In the genomic region with DNA sequence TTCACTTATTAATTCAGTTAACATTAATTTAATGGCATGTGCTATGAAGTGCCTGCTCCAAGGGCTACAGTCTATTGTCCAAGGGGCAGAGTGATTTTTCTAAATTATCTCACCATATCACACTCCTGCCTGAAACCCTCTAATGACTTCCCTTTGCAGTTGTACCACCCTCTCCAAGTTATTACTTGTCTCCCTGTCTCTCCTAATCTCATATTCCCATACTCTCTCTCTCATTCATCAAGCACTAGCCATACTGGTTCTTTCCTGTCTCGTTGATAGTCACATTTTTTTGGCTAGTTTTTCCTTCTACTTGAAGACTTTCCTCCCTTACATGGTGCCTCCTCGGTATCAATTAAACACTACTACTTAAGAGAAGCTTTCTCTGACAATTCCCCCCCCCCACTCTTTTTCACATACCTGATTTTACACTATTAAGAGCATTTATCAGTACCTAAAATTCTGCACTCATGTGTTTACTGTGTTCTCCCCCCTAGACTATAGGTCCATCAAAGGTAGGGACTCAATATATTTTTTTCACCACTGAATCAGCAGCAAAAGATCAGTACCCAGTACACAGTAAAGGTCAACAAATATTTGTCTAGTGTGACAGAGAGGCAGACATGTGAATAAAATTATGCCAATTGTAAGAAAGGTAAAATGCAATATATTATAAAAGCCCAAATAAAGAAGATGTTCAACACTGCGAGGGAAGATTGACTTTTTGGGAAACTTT, we compare ENCODE assay signal across 17 cellular contexts.
"Had no signal": no experiment of that assay in that cellular context is flagged by ENCODE, and none has a peak within 500 bp of the region (broad histone marks: within the 10 kb centered on the region; RNA-seq: fewer than 3 reads in every experiment).

No MANE protein-coding gene starts in this region.

- H3K27ac Mint-ChIP-seq: activated naive CD4-positive, alpha-beta T cell treated with anti-CD3 and anti-CD28 coated beads for 36 hours; endodermal cell; memory B cell; T-helper 2 cell treated with Interferon-gamma antibody and Interleukin-4, amounts not matched to agents 5 μg/mL and 100 μg/mL, for 36 hours had no signal

- DNase-seq: activated CD4-positive, alpha-beta T cell treated with anti-CD3 and anti-CD28 coated beads for 4 hours; activated naive CD4-positive, alpha-beta T cell treated with anti-CD3 and anti-CD28 coated beads for 36 hours; amygdala; brain microvascular endothelial cell; dermis blood vessel endothelial cell; endodermal cell; erythroblast; hypothalamus; ovary; stimulated activated CD4-positive, alpha-beta T cell treated with anti-CD3 and anti-CD28 coated beads, Interleukin-15, amount 100 ng/mL, for 24 hours; stimulated activated CD4-positive, alpha-beta T cell treated with anti-CD3 and anti-CD28 coated beads, Interleukin-4, amount 100 ng/mL, for 24 hours; stomach; WERI-Rb-1 had no signal

- H3K27ac ChIP-seq: brain microvascular endothelial cell, ovary, stomach, thoracic aorta, WERI-Rb-1 had no signal

- H3K4me3 ChIP-seq: ovary, stomach, thoracic aorta had no signal

- H3K9me3 Mint-ChIP-seq: activated naive CD4-positive, alpha-beta T cell treated with anti-CD3 and anti-CD28 coated beads for 36 hours; endodermal cell; memory B cell; neural crest cell; T-helper 2 cell treated with Interferon-gamma antibody and Interleukin-4, amounts not matched to agents 5 μg/mL and 100 μg/mL, for 36 hours had no signal

- H3K4me1 Mint-ChIP-seq: neural crest cell had no signal

- H3K9me3 ChIP-seq: ovary, stomach, thoracic aorta had no signal

- H3K4me3 Mint-ChIP-seq: activated naive CD4-positive, alpha-beta T cell treated with anti-CD3 and anti-CD28 coated beads for 36 hours; endodermal cell; memory B cell; neural crest cell; T-helper 2 cell treated with Interferon-gamma antibody and Interleukin-4, amounts not matched to agents 5 μg/mL and 100 μg/mL, for 36 hours had no signal

- H3K27me3 ChIP-seq: brain microvascular endothelial cell, ovary, stomach had no signal

- H3K27me3 Mint-ChIP-seq: memory B cell had no signal

- H3K36me3 ChIP-seq: brain microvascular endothelial cell, ovary, stomach, thoracic aorta, WERI-Rb-1 had no signal
